Comparison of ENCODE assay signal across 24 cellular contexts in the genomic region with DNA sequence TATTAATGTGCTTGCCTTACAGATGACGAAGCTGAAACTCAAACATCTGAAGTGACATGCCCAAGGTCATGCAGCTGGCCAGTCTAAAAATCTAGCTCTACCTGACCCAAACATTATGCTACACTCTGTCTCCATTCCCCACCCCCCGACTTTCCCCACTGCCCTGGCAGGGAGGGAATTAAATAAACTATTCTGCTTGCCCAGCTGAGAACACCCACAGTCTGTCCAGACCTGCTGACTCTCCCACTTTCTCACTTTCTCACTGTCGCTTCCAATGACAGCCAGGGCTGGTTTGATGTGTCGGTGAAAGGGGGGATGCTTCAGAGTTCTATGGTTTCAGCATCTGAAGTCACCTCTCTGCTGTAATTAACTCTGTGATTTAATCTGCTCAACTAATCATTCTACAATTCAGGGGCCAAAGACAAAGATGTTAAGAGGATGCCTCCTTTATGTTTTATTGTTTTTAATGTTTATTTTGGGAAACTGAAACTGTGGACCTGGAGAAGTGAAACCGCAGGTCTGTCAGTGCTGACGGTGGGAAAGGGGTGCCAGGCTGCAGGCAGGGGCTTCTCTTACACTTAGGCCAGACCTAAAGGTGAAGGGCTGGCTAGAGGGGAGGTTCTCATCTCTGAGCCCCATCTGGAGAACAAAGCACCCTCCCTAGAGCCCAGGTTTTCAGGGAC. TPM values are rescaled to one million over a fixed set of nuclear protein-coding genes. Genes with fewer than 3 reads are reported as not detected.
"Had no signal": no experiment of that assay in that cellular context is flagged by ENCODE, and none has a peak within 500 bp of the region (broad histone marks: within the 10 kb centered on the region; RNA-seq: fewer than 3 reads in every experiment).

No MANE protein-coding gene starts in this region.

- H3K27me3 ChIP-seq: thyroid gland, vagina had no signal

- ATAC-seq: heart right ventricle had no signal

- H3K27ac ChIP-seq: esophagus squamous epithelium, heart right ventricle, left ventricle myocardium inferior, thyroid gland, vagina, VCaP had no signal

- H3K36me3 ChIP-seq: esophagus squamous epithelium, heart right ventricle, left ventricle myocardium inferior, thyroid gland, vagina had no signal

- H3K4me3 ChIP-seq: esophagus squamous epithelium, heart right ventricle, left ventricle myocardium inferior, thyroid gland, vagina had no signal

- DNase-seq: activated CD4-positive, CD25-positive, alpha-beta regulatory T cell treated with anti-CD3 and anti-CD28 coated beads, Interleukin-2, amount 50 U/mL, for 72 hours; activated CD8-positive, alpha-beta memory T cell treated with anti-CD3 and anti-CD28 coated beads for 24 hours; activated CD8-positive, alpha-beta memory T cell treated with anti-CD3 and anti-CD28 coated beads, Interleukin-2, amount 50 U/mL, for 48 hours; activated effector memory CD4-positive, alpha-beta T cell treated with Interleukin-2 at 50 U/mL for 16 hours; activated naive CD4-positive, alpha-beta T cell treated with anti-CD3 and anti-CD28 coated beads, Interleukin-2, amount 50 U/mL, for 16 hours; activated T-cell treated with anti-CD3 and anti-CD28 coated beads, Interleukin-2, amount 50 U/mL, for 48 hours; aorta; effector CD8-positive, alpha-beta T cell; esophagus squamous epithelium; heart right ventricle; left ventricle myocardium inferior; midbrain; stimulated activated CD4-positive, alpha-beta T cell treated with anti-CD3 and anti-CD28 coated beads, Interleukin-12 subunit alpha, Interleukin-12 subunit beta, amount 100 ng/mL, for 4 hours; stimulated activated CD4-positive, alpha-beta T cell treated with anti-CD3 and anti-CD28 coated beads, Interleukin-1b, Interleukin-23, amount 100 ng/mL, for 48 hours; stimulated activated naive CD4-positive, alpha-beta T cell treated with Interleukin-2 at 50 U/mL for 16 hours; T-helper 2 cell; thyroid gland had no signal

- H3K9me3 ChIP-seq: esophagus squamous epithelium, heart right ventricle, left ventricle myocardium inferior, thyroid gland, vagina had no signal

- H3K4me1 ChIP-seq: esophagus squamous epithelium, thyroid gland, vagina had no signal

RNA-seq across cellular contexts. Expression of a gene that starts 8.1 kb away (rescaled TPM):
- total RNA-seq: bronchial epithelial cell, endothelial cell of umbilical vein, subcutaneous adipose tissue had no signal

RNA-seq across cellular contexts. Expression of a gene that starts 49.5 kb away (rescaled TPM):
- total RNA-seq: bronchial epithelial cell, endothelial cell of umbilical vein, esophagus squamous epithelium, kidney epithelial cell, left ventricle myocardium inferior, mammary epithelial cell, subcutaneous adipose tissue, thyroid gland, vagina had no signal
